9 cellular contexts compared by ENCODE assay signal in genomic region chr3:119559441-119559963, GRCh38. TPM values are rescaled to one million over a fixed set of nuclear protein-coding genes. Genes with fewer than 3 reads are reported as not detected.
DNase-seq lines count a peak whose midpoint lies in the region; ATAC-seq lines count a peak whose summit lies in the region.
"Had no signal": no experiment of that assay in that cellular context is flagged by ENCODE, and none has a peak within 500 bp of the region (broad histone marks: within the 10 kb centered on the region; RNA-seq: fewer than 3 reads in every experiment).

TSS of gene CD80 (minus strand) at chr3:119559614. CDS start at chr3:119557728, 1,886 bp downstream.

- DNase-seq in DMS53 treated with DMSO at 0.1 percent for 48 hours (lab: John Stamatoyannopoulos, UW; ENCODE audit: unreplicated experiment), result peak; percentile 14
- DNase-seq in RKO (ENCODE audit: low spot score), result peak; percentile 77
- peak; percentile 55 for DNase-seq in left cardiac atrium
- DNase-seq in stimulated activated CD4-positive, alpha-beta T cell treated with anti-CD3 and anti-CD28 coated beads, Interleukin-2, amount 100 ng/mL, for 4 hours (ENCODE audit: low read depth), result peak; percentile 22
- no peak for DNase-seq in NCI-H524 treated with DMSO at 0.1 percent for 48 hours (lab: John Stamatoyannopoulos, UW)

- peaks cover 48% of the 10 kb centered on the region for H3K4me1 Mint-ChIP-seq in activated T-helper 17 cell treated with anti-CD3 and anti-CD28 coated beads, Interleukin-2, amount 50 U/mL, for 72 hours

- H3K27ac Mint-ChIP-seq in activated T-helper 17 cell treated with anti-CD3 and anti-CD28 coated beads, Interleukin-2, amount 50 U/mL, for 72 hours, result peak within 1 kb of the TSS; percentile 87

- no peaks in the 10 kb centered on the region for H3K9me3 Mint-ChIP-seq in activated T-helper 17 cell treated with anti-CD3 and anti-CD28 coated beads, Interleukin-2, amount 50 U/mL, for 72 hours

- ATAC-seq in GM19397 (IDR thresholded peaks at IDR 0.05; ENCODE audit: unreplicated experiment) (peak; percentile 54), HG03354 (IDR thresholded peaks at IDR 0.05; ENCODE audit: poor library complexity, severe bottlenecking, unreplicated experiment) (peak; percentile 58), left cardiac atrium (peak; percentile 80 to 81)
- peak; percentile 72 for ATAC-seq in activated T-helper 17 cell treated with anti-CD3 and anti-CD28 coated beads, Interleukin-2, amount 50 U/mL, for 72 hours (replicated peaks)

- intact Hi-C loops in left cardiac atrium (cut with DNase I), result no loop called here

- peaks cover 39% of the 10 kb centered on the region for H3K36me3 Mint-ChIP-seq in activated T-helper 17 cell treated with anti-CD3 and anti-CD28 coated beads, Interleukin-2, amount 50 U/mL, for 72 hours (ENCODE audit: low read depth)

- no peaks in the 10 kb centered on the region for H3K27me3 Mint-ChIP-seq in activated T-helper 17 cell treated with anti-CD3 and anti-CD28 coated beads, Interleukin-2, amount 50 U/mL, for 72 hours

- peak within 1 kb of the TSS; percentile 88 for H3K4me3 Mint-ChIP-seq in activated T-helper 17 cell treated with anti-CD3 and anti-CD28 coated beads, Interleukin-2, amount 50 U/mL, for 72 hours

RNA-seq across cellular contexts. Expression of gene CD80, which starts in this region (rescaled TPM):
- total RNA-seq in activated T-helper 17 cell treated with anti-CD3 and anti-CD28 coated beads, Interleukin-2, amount 50 U/mL, for 72 hours, result 10 to 100 TPM; 24.3 to 28.8 TPM
- under 1 TPM; 0.10 to 0.21 TPM for total RNA-seq in left cardiac atrium
- total RNA-seq: dermis microvascular lymphatic vessel endothelial cell had no signal

Comparison
In these comparisons a context has a peak if more than half of its experiments do, and no peak if none do; other contexts are left out.
1. RNA of gene CD80 (total RNA-seq): 24.3 to 28.8 TPM in activated T-helper 17 cell treated with anti-CD3 and anti-CD28 coated beads, Interleukin-2, amount 50 U/mL, for 72 hours; 0.10 to 0.21 TPM in left cardiac atrium; every median in the first group is over 10 times any median in the second.
2. Peak in DNase-seq and ATAC-seq in left cardiac atrium; RNA of the gene not detected or under 1 TPM.
3. Peak in every context shown above with its lines, with median percentiles within 50 percentile points of each other: ATAC-seq.